ENCODE assay signal across 8 cellular contexts in the genomic region with DNA sequence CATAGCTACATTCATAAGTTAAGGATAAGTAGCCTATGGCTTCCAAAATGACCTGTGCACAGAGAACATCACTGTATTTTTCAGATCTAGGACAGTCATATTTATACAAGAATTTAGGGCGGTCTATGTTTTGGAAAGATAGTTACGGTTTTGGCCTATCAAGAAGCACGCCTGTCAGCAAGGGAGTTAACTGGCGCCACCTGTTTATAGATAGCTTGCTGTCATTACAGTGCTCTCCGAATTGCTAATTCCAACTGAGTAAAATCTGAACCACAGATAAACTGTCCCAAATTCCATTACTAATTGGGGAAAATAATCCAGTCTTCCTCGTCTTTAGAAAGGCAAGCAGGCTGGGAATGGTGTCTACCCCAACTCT. TPM values are rescaled to one million over a fixed set of nuclear protein-coding genes. Genes with fewer than 3 reads are reported as not detected.
A peak's percentile ranks its signal among the peaks of the same experiment; 100 is the strongest.
DNase-seq lines count a peak whose midpoint lies in the region; ATAC-seq and TF ChIP-seq lines count a peak whose summit lies in the region.

No MANE protein-coding gene starts in this region.

- TF ChIP-seq CTCF in NB4 (IDR thresholded peaks at IDR 0.05; ENCODE audit: low read depth, low read length) (no peak), cardiac fibroblast (IDR thresholded peaks at IDR 0.05; ENCODE audit: low read depth, low read length) (no peak), lower lobe of right lung (IDR thresholded peaks at IDR 0.05) (no peak)

- TF ChIP-seq POLR2A in NB4 (IDR thresholded peaks at IDR 0.05; ENCODE audit: extremely low read depth, insufficient read length) = no peak

- intact Hi-C loops in lower lobe of right lung (cut with DNase I) = no loop called here

- H3K27ac ChIP-seq in lower lobe of right lung (peak overlapping the region; percentile 81), urinary bladder (ENCODE audit: low read depth) (peak overlapping the region; percentile 2)

- DNase-seq in DMS 273 (lab: John Stamatoyannopoulos, UW; ENCODE audit: unreplicated experiment) = peak; percentile 46
- DNase-seq in DMS 273 treated with DMSO at 0.1 percent for 48 hours (lab: John Stamatoyannopoulos, UW) = no peak
- DNase-seq in H7 = no peak
- peak; percentile 26 for DNase-seq in NB4 (ENCODE audit: low read depth)
- DNase-seq in cardiac fibroblast (ENCODE audit: low read depth in 2 of 2) = peak in 1 of 2 donors; percentile 16
- no peak for DNase-seq in lower lobe of right lung
- DNase-seq in GOT3 (lab: John Stamatoyannopoulos, UW) = no peak

- H3K4me1 ChIP-seq in lower lobe of right lung (peaks cover 7% of the 10 kb centered on the region), urinary bladder (ENCODE audit: insufficient read depth) (no peaks in the 10 kb centered on the region)

- peak in 1 of 2 donors; percentile 21 for ATAC-seq in lower lobe of right lung

- 1% methylated on average over 6 of the region's 6 CpGs for WGBS in urinary bladder

- H3K27me3 ChIP-seq in H7 (ENCODE audit: control insufficient read depth, insufficient read depth, low read length) (no peaks in the 10 kb centered on the region), lower lobe of right lung (ENCODE audit: low read depth) (no peaks in the 10 kb centered on the region)

- H3K9me3 ChIP-seq in lower lobe of right lung = no peaks in the 10 kb centered on the region

- H3K36me3 ChIP-seq in H7 (replicated peaks; ENCODE audit: control insufficient read depth, insufficient read depth, low read length) (no peaks in the 10 kb centered on the region), lower lobe of right lung (no peaks in the 10 kb centered on the region), urinary bladder (ENCODE audit: insufficient read depth) (no peaks in the 10 kb centered on the region)

- peak overlapping the region; percentile 47 for H3K4me3 ChIP-seq in H7 (ENCODE audit: insufficient read depth, low read depth, low read length)
- H3K4me3 ChIP-seq in NB4 (ENCODE audit: low read depth, low read length) = peak overlapping the region; percentile 89
- peak overlapping the region; percentile 65 to 72 for H3K4me3 ChIP-seq in cardiac fibroblast (replicated peaks in 1 of 2; ENCODE audit: low read depth in 2 of 2, low read length in 2 of 2)
- peak overlapping the region; percentile 70 for H3K4me3 ChIP-seq in lower lobe of right lung
- peak overlapping the region; percentile 66 for H3K4me3 ChIP-seq in urinary bladder (ENCODE audit: low read depth, low read length)

RNA-seq across cellular contexts. Expression of gene ABCB7, which starts 0.6 kb away (rescaled TPM):
- total RNA-seq in H7 (2014; rRNA removed; shearing (Covaris generic)) = 30.6 and 45.2 TPM in 2 replicates
- total RNA-seq in lower lobe of right lung (30.1 TPM), urinary bladder (26.4 TPM)
- 17.0 TPM for polyA plus RNA-seq in urinary bladder

Comparison
In these comparisons a context has a peak if more than half of its experiments do, and no peak if none do; other contexts are left out.
1. DNase-seq: peak in DMS 273 (single experiment) and NB4 (single experiment); none in DMS 273 treated with DMSO at 0.1 percent for 48 hours (single experiment), H7 (single experiment), lower lobe of right lung (single experiment) and GOT3 (single experiment).
2. Peak in every context shown above with its lines, with median percentiles within 50 percentile points of each other: H3K4me3 ChIP-seq.